2 cellular contexts compared by ENCODE assay signal in the genomic region with DNA sequence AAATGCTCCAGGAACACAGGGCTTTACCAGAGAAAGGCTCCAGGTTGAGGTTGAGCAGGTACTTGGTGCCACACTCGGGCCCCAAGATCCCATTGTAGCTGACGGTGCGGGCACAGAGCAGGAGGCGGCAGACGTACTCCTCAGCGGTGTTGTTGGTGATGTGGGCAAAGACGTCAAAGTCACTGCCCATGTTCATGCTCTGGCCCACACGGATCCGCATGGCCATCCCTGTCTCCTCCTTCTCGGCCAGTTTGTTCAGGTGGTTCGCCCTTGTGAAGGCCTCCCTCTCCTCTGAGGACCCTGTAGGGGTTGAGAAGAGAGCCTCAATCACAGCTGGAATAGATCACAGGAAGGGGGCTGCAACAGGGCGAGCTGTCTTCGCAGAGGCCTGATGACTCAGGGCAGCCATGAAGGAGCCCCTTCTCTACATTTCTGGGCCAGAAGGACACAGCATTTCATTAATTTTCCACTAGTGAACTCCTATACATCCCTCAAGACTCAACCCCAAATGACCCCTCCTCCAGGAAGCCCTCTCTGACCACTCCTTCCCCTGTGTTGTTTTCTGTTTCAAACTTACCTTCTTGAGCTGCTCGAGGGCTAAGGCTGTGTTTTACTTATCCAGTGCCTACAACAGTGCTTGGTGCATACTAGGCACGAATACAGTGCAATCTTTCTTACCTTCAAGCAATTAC.
TF ChIP-seq lines count a peak whose summit lies in the region.

No MANE protein-coding gene starts in this region.

TF ChIP-seq in SK-N-SH treated with all-trans-retinoic acid at 6 μM for 48 hours, 23 proteins besides CTCF, POLR2A, EP300 and RAD21 (continued from another document):
- TF ChIP-seq CSRNP3 (CRISPR knock-in tag; IDR thresholded peaks at IDR 0.05) (no peak), ZFP3 (CRISPR knock-in tag; IDR thresholded peaks at IDR 0.05) (peak; percentile 100), RARB (CRISPR knock-in tag; IDR thresholded peaks at IDR 0.05) (peak; percentile 62; the same call in 1 of the 2 replicates), SNAI2 (CRISPR knock-in tag; IDR thresholded peaks at IDR 0.05) (no peak), CSDC2 (CRISPR knock-in tag; IDR thresholded peaks at IDR 0.05) (no peak)
- TF ChIP-seq, protein P1, sequence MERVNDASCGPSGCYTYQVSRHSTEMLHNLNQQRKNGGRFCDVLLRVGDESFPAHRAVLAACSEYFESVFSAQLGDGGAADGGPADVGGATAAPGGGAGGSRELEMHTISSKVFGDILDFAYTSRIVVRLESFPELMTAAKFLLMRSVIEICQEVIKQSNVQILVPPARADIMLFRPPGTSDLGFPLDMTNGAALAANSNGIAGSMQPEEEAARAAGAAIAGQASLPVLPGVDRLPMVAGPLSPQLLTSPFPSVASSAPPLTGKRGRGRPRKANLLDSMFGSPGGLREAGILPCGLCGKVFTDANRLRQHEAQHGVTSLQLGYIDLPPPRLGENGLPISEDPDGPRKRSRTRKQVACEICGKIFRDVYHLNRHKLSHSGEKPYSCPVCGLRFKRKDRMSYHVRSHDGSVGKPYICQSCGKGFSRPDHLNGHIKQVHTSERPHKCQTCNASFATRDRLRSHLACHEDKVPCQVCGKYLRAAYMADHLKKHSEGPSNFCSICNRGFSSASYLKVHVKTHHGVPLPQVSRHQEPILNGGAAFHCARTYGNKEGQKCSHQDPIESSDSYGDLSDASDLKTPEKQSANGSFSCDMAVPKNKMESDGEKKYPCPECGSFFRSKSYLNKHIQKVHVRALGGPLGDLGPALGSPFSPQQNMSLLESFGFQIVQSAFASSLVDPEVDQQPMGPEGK (CRISPR knock-in tag; IDR thresholded peaks at IDR 0.05; ENCODE audit: borderline replicate concordance) = no peak

TF ChIP-seq in SK-N-SH, 30 proteins besides CTCF, POLR2A, EP300 and RAD21 (continued from another document):
- TF ChIP-seq, protein P2, sequence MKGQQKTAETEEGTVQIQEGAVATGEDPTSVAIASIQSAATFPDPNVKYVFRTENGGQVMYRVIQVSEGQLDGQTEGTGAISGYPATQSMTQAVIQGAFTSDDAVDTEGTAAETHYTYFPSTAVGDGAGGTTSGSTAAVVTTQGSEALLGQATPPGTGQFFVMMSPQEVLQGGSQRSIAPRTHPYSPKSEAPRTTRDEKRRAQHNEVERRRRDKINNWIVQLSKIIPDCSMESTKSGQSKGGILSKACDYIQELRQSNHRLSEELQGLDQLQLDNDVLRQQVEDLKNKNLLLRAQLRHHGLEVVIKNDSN (IDR thresholded peaks at IDR 0.05; ENCODE audit: borderline replicate concordance, low read depth) = no peak
